ENCODE assay signal across 1 cellular context in the genomic region with DNA sequence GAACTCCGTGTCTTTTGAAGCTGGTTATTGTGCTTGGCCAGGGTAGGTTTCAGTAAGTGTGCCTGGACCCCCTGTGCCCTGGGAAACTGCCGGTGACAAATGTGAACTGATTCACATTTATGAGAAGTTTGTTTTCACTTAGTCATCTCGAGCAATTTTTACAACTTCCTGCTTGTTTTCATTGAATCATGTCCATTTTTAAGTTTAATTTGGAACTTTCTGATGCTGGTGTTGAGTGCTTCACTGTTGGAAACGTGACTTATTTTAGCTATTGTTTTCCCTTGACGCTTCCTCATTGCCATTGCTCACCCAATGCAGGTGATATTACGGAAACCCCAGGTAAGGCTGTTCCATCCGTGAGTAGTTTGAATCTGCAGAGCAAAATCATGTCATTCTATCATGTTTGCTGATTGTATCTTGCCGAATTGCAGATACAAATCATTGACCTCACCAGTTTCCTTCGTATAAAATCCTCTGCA.
TF ChIP-seq lines count a peak whose summit lies in the region.

No MANE protein-coding gene starts in this region.

TF ChIP-seq in SK-N-SH, 30 proteins besides CTCF, POLR2A, EP300 and RAD21 (continued from another document):
- TF ChIP-seq GATA2 (CRISPR knock-in tag; IDR thresholded peaks at IDR 0.05) (no peak), RXRA (IDR thresholded peaks at IDR 0.05; ENCODE audit: borderline replicate concordance, low read depth) (no peak), RCOR1 (IDR thresholded peaks at IDR 0.05; ENCODE audit: low read length) (no peak), RFX5 (IDR thresholded peaks at IDR 0.05; ENCODE audit: low read length) (no peak)
- TF ChIP-seq, protein P1, sequence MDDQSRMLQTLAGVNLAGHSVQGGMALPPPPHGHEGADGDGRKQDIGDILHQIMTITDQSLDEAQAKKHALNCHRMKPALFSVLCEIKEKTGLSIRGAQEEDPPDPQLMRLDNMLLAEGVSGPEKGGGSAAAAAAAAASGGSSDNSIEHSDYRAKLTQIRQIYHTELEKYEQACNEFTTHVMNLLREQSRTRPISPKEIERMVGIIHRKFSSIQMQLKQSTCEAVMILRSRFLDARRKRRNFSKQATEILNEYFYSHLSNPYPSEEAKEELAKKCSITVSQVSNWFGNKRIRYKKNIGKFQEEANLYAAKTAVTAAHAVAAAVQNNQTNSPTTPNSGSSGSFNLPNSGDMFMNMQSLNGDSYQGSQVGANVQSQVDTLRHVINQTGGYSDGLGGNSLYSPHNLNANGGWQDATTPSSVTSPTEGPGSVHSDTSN (IDR thresholded peaks at IDR 0.05) = no peak
- TF ChIP-seq, protein P2, sequence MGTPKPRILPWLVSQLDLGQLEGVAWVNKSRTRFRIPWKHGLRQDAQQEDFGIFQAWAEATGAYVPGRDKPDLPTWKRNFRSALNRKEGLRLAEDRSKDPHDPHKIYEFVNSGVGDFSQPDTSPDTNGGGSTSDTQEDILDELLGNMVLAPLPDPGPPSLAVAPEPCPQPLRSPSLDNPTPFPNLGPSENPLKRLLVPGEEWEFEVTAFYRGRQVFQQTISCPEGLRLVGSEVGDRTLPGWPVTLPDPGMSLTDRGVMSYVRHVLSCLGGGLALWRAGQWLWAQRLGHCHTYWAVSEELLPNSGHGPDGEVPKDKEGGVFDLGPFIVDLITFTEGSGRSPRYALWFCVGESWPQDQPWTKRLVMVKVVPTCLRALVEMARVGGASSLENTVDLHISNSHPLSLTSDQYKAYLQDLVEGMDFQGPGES (IDR thresholded peaks at IDR 0.05; ENCODE audit: low read depth, low read length) = no peak
